In genomic region chr12:94616217-94616729, GRCh38 we compare ENCODE assay signal across 9 cellular contexts. TPM values are rescaled to one million over a fixed set of nuclear protein-coding genes. Genes with fewer than 3 reads are reported as not detected.
DNase-seq lines count a peak whose midpoint lies in the region; ATAC-seq and TF ChIP-seq lines count a peak whose summit lies in the region.
"Had no signal": no experiment of that assay in that cellular context is flagged by ENCODE, and none has a peak within 500 bp of the region (broad histone marks: within the 10 kb centered on the region; RNA-seq: fewer than 3 reads in every experiment).

No MANE protein-coding gene starts in this region.

- H3K27me3 ChIP-seq in duodenal mucosa (ENCODE audit: control insufficient read depth in 1 of 2, insufficient read depth in 2 of 2, low read length in 2 of 2) (no peaks in the 10 kb centered on the region), smooth muscle cell (ENCODE audit: low read depth) (no peaks in the 10 kb centered on the region), tibial artery (no peaks in the 10 kb centered on the region)

- no peaks in the 10 kb centered on the region for H3K27me3 Mint-ChIP-seq in T-helper 17 cell

- H3K27ac ChIP-seq in duodenal mucosa (ENCODE audit: low read depth, low read length) (peak overlapping the region; percentile 71), smooth muscle cell (ENCODE audit: low read depth) (peak overlapping the region; percentile 80), tibial artery (no peak overlapping the region)
- H3K27ac ChIP-seq: thoracic aorta had no signal

- peak; percentile 15 for DNase-seq in NB4 (ENCODE audit: low read depth)
- peak; percentile 83 for DNase-seq in left kidney (ENCODE audit: low read depth, low spot score)
- DNase-seq in smooth muscle cell (lab: John Stamatoyannopoulos, UW; ENCODE audit: unreplicated experiment), result no peak
- no peak for DNase-seq in T-helper 17 cell
- no peak for DNase-seq in tibial artery

- H3F3A ChIP-seq in smooth muscle cell (ENCODE audit: low read depth), result peaks cover 12% of the 10 kb centered on the region

- H3K4me3 ChIP-seq in NB4 (ENCODE audit: low read depth, low read length) (no peak overlapping the region), duodenal mucosa (ENCODE audit: low read depth in 1 of 2, low read length in 2 of 2) (peak overlapping the region; percentile 53 to 69), smooth muscle cell (peak overlapping the region; percentile 36), tibial artery (no peak overlapping the region)
- H3K4me3 ChIP-seq: thoracic aorta had no signal

- H2AFZ ChIP-seq in smooth muscle cell (ENCODE audit: low read depth), result no peak overlapping the region

- peak overlapping the region; percentile 79 for H3K4me2 ChIP-seq in smooth muscle cell

- H3K4me3 Mint-ChIP-seq in T-helper 17 cell, result no peak overlapping the region

- no peak overlapping the region for H3K27ac Mint-ChIP-seq in T-helper 17 cell

- H3K4me1 ChIP-seq in duodenal mucosa (ENCODE audit: control insufficient read depth in 1 of 2, insufficient read depth in 2 of 2, low read length in 2 of 2), result peaks cover 21 to 27% of the 10 kb centered on the region in 2 donors
- H3K4me1 ChIP-seq in smooth muscle cell (ENCODE audit: low read depth), result peaks cover 44% of the 10 kb centered on the region
- H3K4me1 ChIP-seq in tibial artery, result peaks cover 0 to 21% (median 13%) of the 10 kb centered on the region in 4 donors

- ATAC-seq in GM18517 (IDR thresholded peaks at IDR 0.05; ENCODE audit: unreplicated experiment) (no peak), T-helper 17 cell (no peak), HG02840 (IDR thresholded peaks at IDR 0.05; ENCODE audit: low FRiP score, unreplicated experiment) (no peak)

- peaks cover 10% of the 10 kb centered on the region for H3K4me1 Mint-ChIP-seq in T-helper 17 cell

- H3K9ac ChIP-seq in duodenal mucosa (ENCODE audit: low read depth in 1 of 2, low read length in 2 of 2) (peak overlapping the region; percentile 41 to 50), smooth muscle cell (ENCODE audit: low read depth) (peak overlapping the region; percentile 15)

- H4K20me1 ChIP-seq in smooth muscle cell (ENCODE audit: low read depth), result peaks cover 48% of the 10 kb centered on the region

- 47% methylated on average over 11 of the region's 11 CpGs for WGBS in smooth muscle cell (ENCODE audit: low lambda C conversion rate)

- TF ChIP-seq CTCF in NB4 (IDR thresholded peaks at IDR 0.05; ENCODE audit: low read depth, low read length), result no peak
- no peak for TF ChIP-seq CTCF in smooth muscle cell (IDR thresholded peaks at IDR 0.05; ENCODE audit: borderline replicate concordance, insufficient read depth, poor library complexity, severe bottlenecking)
- TF ChIP-seq CTCF in tibial artery (IDR thresholded peaks at IDR 0.05), result no peak

- intact Hi-C loops in tibial artery (cut with DNase I; ENCODE audit: low total_unique reads), result no loop called here

- H3K9me3 ChIP-seq in duodenal mucosa (ENCODE audit: control insufficient read depth in 1 of 2, low read length in 2 of 2) (no peaks in the 10 kb centered on the region), smooth muscle cell (replicated peaks; ENCODE audit: low read depth) (no peaks in the 10 kb centered on the region), T-helper 17 cell (ENCODE audit: control insufficient read depth, low read length, poor library complexity, severe bottlenecking) (no peaks in the 10 kb centered on the region), tibial artery (no peaks in the 10 kb centered on the region)
- H3K9me3 ChIP-seq: thoracic aorta had no signal

- H3K36me3 ChIP-seq in duodenal mucosa (ENCODE audit: control insufficient read depth in 1 of 2, insufficient read depth in 2 of 2, low read length in 2 of 2) (no peaks in the 10 kb centered on the region), smooth muscle cell (ENCODE audit: low read depth) (no peaks in the 10 kb centered on the region), tibial artery (no peaks in the 10 kb centered on the region)
- H3K36me3 ChIP-seq: thoracic aorta had no signal

- peaks cover 23% of the 10 kb centered on the region for H3K79me2 ChIP-seq in smooth muscle cell (ENCODE audit: low read depth)

- TF ChIP-seq POLR2A in NB4 (IDR thresholded peaks at IDR 0.05; ENCODE audit: extremely low read depth, insufficient read length), result no peak

- no peaks in the 10 kb centered on the region for H3K36me3 Mint-ChIP-seq in T-helper 17 cell (ENCODE audit: low read depth)

RNA-seq across cellular contexts. Expression of gene TMCC3, which starts 34.1 kb away (rescaled TPM):
- 10.3 and 11.2 TPM in 2 replicates for total RNA-seq in smooth muscle cell
- 4.4 and 7.0 TPM in 2 replicates for polyA plus RNA-seq in smooth muscle cell
- total RNA-seq in T-helper 17 cell, result 1 to 10 TPM; 1.5 to 2.9 TPM

Comparison
In these comparisons a context has a peak if more than half of its experiments do, and no peak if none do; other contexts are left out.
1. DNase-seq: peak in NB4 (single experiment) and left kidney (single experiment); none in smooth muscle cell (single experiment), T-helper 17 cell (0 of 3) and tibial artery (0 of 2).
2. H3K4me3 ChIP-seq: peak in duodenal mucosa (2 of 2) and smooth muscle cell (single experiment); none in NB4 (single experiment) and tibial artery (0 of 2).
3. H3K27ac ChIP-seq: peak in duodenal mucosa (single experiment) and smooth muscle cell (single experiment); none in tibial artery (0 of 2).